Comparison of ENCODE assay signal across 33 cellular contexts in the genomic region with DNA sequence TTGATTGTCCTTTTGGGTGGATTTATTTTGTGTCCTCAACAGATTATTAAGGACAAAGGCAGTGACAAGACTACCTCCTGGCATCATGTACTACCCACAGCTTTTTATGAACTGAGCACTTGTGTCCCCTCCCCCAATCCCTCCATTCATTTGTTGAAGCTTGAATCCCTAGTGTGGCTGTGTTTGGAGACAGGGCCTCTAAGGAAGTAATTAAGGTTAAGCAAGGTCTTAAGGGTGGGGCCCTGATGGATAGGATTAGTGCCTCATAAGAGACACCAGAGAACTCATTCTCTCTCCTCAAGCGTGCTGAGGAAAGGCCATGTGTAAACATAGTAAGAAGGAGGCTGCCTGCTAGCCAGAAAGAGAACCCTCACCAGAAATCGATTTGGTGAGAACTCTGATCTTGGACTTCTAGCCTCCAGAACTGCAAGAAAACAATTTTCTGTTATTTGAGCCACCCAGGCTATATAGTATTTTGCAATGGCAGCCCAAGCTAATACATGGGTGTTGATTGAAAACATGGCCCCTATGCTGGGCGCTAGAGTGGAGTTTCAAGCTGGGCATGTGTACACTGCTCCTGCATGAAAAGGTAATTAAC.
"Had no signal": no experiment of that assay in that cellular context is flagged by ENCODE, and none has a peak within 500 bp of the region (broad histone marks: within the 10 kb centered on the region; RNA-seq: fewer than 3 reads in every experiment).

No MANE protein-coding gene starts in this region.

- H3K36me3 ChIP-seq: brain microvascular endothelial cell, Peyer's patch had no signal

- H3K27me3 ChIP-seq: brain microvascular endothelial cell, Peyer's patch, SJSA1 had no signal

- H3K9ac ChIP-seq: SK-N-SH had no signal

- H3K9me3 ChIP-seq: Peyer's patch, SJSA1, SK-N-SH had no signal

- H3K27me3 Mint-ChIP-seq: activated CD4-positive, alpha-beta memory T cell treated with anti-CD3 and anti-CD28 coated beads for 36 hours; activated naive CD4-positive, alpha-beta T cell treated with anti-CD3 and anti-CD28 coated beads, Interleukin-2, amount 10 ng/mL, durations not matched to agents 7 days and 5 days; central memory CD8-positive, alpha-beta T cell had no signal

- ATAC-seq: activated T-cell treated with anti-CD3 and anti-CD28 coated beads, Interleukin-2, amount 50 U/mL, for 4 hours; PC-3; WTC11 had no signal

- H3K27ac Mint-ChIP-seq: activated CD4-positive, alpha-beta memory T cell treated with anti-CD3 and anti-CD28 coated beads for 36 hours; activated naive CD4-positive, alpha-beta T cell treated with anti-CD3 and anti-CD28 coated beads, Interleukin-2, amount 10 ng/mL, durations not matched to agents 7 days and 5 days; activated naive CD8-positive, alpha-beta T cell treated with anti-CD3 and anti-CD28 coated beads for 36 hours; activated T-helper 1 cell treated with anti-CD3 and anti-CD28 coated beads, Interleukin-12 subunit alpha, Interleukin-12 subunit beta, Interleukin-2, Interleukin-4 antibody, amounts not matched to agents 30 ng/mL and 10 ng/mL and 1 ng/mL, durations not matched to agents 14 hours and 24 hours and 36 hours; T-helper 1 cell treated with Interleukin-12 subunit alpha and Interleukin-12 subunit beta and Interleukin-4 antibody, amounts not matched to agents 30 μg/mL and 1 μg/mL, for 36 hours; T-helper 2 cell treated with Interferon-gamma antibody and Interleukin-4, amounts not matched to agents 5 μg/mL and 100 μg/mL, for 36 hours; WTC11 had no signal

- H3K36me3 Mint-ChIP-seq: activated CD4-positive, alpha-beta memory T cell treated with anti-CD3 and anti-CD28 coated beads for 36 hours; activated naive CD4-positive, alpha-beta T cell treated with anti-CD3 and anti-CD28 coated beads, Interleukin-2, amount 10 ng/mL, durations not matched to agents 7 days and 5 days; activated naive CD8-positive, alpha-beta T cell treated with anti-CD3 and anti-CD28 coated beads for 36 hours; WTC11 had no signal

- DNase-seq: activated CD4-positive, alpha-beta memory T cell treated with anti-CD3 and anti-CD28 coated beads for 36 hours; activated CD4-positive, alpha-beta T cell treated with anti-CD3 and anti-CD28 coated beads for 4 hours; activated CD4-positive, alpha-beta T cell treated with anti-CD3 and anti-CD28 coated beads, Interleukin-2, amount 50 U/mL, for 1 hour; activated CD4-positive, CD25-positive, alpha-beta regulatory T cell treated with anti-CD3 and anti-CD28 coated beads, Interleukin-2, amount 50 U/mL, for 72 hours; activated CD8-positive, alpha-beta memory T cell treated with anti-CD3 and anti-CD28 coated beads, Interleukin-2, amount 50 U/mL, for 4 hours; activated gamma-delta T cell treated with Interleukin-2 at 50 U/mL for 16 hours; activated naive CD4-positive, alpha-beta T cell treated with anti-CD3 and anti-CD28 coated beads, Interleukin-2, amount 10 ng/mL, durations not matched to agents 7 days and 5 days; activated naive CD8-positive, alpha-beta T cell treated with anti-CD3 and anti-CD28 coated beads for 36 hours; activated T-cell treated with anti-CD3 and anti-CD28 coated beads for 4 hours; activated T-cell treated with anti-CD3 and anti-CD28 coated beads, Interleukin-2, amount 50 U/mL, for 4 hours; amniotic stem cell; aorta; brain microvascular endothelial cell; MM.1S; NCI-H1092; NCI-H1436 treated with DMSO at 0.1 percent for 48 hours; NCI-H1694 treated with DMSO at 0.1 percent for 48 hours; NCI-H2029; NCI-H345; NCI-H510A; NCI-H526 treated with DMSO at 0.1 percent for 48 hours; NK-92 treated with Interleukin-12 subunit alpha and Interleukin-12 subunit beta, amount 100 ng/mL, for 24 hours; PC-3; Peyer's patch; RPMI8226; SHP77 treated with DMSO at 0.1 percent for 48 hours; SK-N-SH had no signal

- H3K9me3 Mint-ChIP-seq: WTC11 had no signal

- H3K4me2 ChIP-seq: SK-N-SH had no signal

- H3K27ac ChIP-seq: brain microvascular endothelial cell, Peyer's patch, SJSA1 had no signal

- H3K4me3 Mint-ChIP-seq: activated CD4-positive, alpha-beta memory T cell treated with anti-CD3 and anti-CD28 coated beads for 36 hours; activated naive CD4-positive, alpha-beta T cell treated with anti-CD3 and anti-CD28 coated beads, Interleukin-2, amount 10 ng/mL, durations not matched to agents 7 days and 5 days; activated naive CD8-positive, alpha-beta T cell treated with anti-CD3 and anti-CD28 coated beads for 36 hours; activated T-cell treated with anti-CD3 and anti-CD28 coated beads, Interleukin-2, amount 50 U/mL, for 4 hours; activated T-helper 1 cell treated with anti-CD3 and anti-CD28 coated beads, Interleukin-12 subunit alpha, Interleukin-12 subunit beta, Interleukin-2, Interleukin-4 antibody, amounts not matched to agents 30 ng/mL and 10 ng/mL and 1 ng/mL, durations not matched to agents 14 hours and 24 hours and 36 hours; central memory CD8-positive, alpha-beta T cell; T-helper 1 cell treated with Interleukin-12 subunit alpha and Interleukin-12 subunit beta and Interleukin-4 antibody, amounts not matched to agents 30 μg/mL and 1 μg/mL, for 36 hours; T-helper 2 cell treated with Interferon-gamma antibody and Interleukin-4, amounts not matched to agents 5 μg/mL and 100 μg/mL, for 36 hours; WTC11 had no signal

- H3K4me3 ChIP-seq: Peyer's patch, SJSA1 had no signal
